In the genomic region with DNA sequence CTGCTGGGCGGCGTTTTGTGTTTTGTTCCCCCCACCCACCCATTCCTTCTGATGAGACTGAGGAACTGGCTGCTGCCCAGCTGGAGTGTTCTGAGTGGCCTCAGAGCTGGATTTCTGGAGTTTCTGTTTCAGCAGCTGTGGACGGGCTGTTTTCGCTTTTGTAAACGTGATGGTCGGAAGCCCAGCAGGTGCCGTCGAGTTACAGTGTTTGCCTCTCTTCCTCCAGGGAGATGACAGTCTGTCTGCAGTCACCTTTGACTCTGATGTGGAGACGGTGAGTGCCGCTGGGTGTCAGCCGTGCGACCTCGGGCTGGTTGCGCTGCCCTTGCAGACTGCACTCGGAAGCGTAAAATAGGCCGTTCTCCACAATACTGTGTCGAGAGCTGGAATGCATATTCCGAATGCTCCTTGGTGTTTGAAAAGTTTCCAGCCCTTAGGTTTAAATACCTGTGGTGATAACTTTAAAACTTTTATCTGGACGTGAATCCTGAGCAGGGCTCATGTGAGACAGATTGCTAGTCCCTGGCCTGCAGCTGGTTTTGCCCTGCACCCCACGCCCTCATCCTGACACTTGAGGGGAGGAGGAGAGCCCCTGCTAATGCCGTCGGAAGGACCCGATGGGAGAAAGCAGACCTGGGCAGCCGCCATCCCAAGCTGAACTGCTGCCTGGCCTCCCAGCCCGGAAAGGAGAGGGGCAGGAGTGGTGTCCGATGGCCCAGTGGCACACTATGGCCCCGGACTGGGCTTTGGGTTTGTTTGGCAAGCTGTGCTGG, we compare ENCODE assay signal across 2 cellular contexts.
TF ChIP-seq lines count a peak whose summit lies in the region.

No MANE protein-coding gene starts in this region.

TF ChIP-seq in A549, 52 proteins besides CTCF, POLR2A, EP300 and RAD21:
- no peak for TF ChIP-seq HDAC2 (IDR thresholded peaks at IDR 0.05)
- TF ChIP-seq POLR2AphosphoS2 (conservative IDR thresholded peaks at IDR 0.05; ENCODE audit: low read length) = no peak
- TF ChIP-seq ZSCAN20 (CRISPR knock-in tag; IDR thresholded peaks at IDR 0.05) = no peak
- TF ChIP-seq MYC (IDR thresholded peaks at IDR 0.05; ENCODE audit: borderline replicate concordance, low read length) = no peak
- no peak for TF ChIP-seq FOXS1 (CRISPR knock-in tag; IDR thresholded peaks at IDR 0.05)
- TF ChIP-seq CBX2 (IDR thresholded peaks at IDR 0.05; ENCODE audit: borderline replicate concordance, low read depth) = no peak
- TF ChIP-seq HOXB5 (CRISPR knock-in tag; IDR thresholded peaks at IDR 0.05) = no peak
- TF ChIP-seq FOSL2 (IDR thresholded peaks at IDR 0.05) = no peak
- TF ChIP-seq FOSL2 (CRISPR knock-in tag; IDR thresholded peaks at IDR 0.05) = no peak
- TF ChIP-seq ZC3H11A (IDR thresholded peaks at IDR 0.05) = no peak
- TF ChIP-seq NFE2L2 (conservative IDR thresholded peaks at IDR 0.05; ENCODE audit: low read length) = no peak
- no peak for TF ChIP-seq KDM5A (IDR thresholded peaks at IDR 0.05)
- TF ChIP-seq MAFK (IDR thresholded peaks at IDR 0.05; ENCODE audit: partially characterized antibody) = no peak
- no peak for TF ChIP-seq SMC3 (IDR thresholded peaks at IDR 0.05)
- TF ChIP-seq JUNB (IDR thresholded peaks at IDR 0.05) = no peak
- no peak for TF ChIP-seq TP53 (CRISPR knock-in tag; IDR thresholded peaks at IDR 0.05)
- no peak for TF ChIP-seq NPAS2 (CRISPR knock-in tag; IDR thresholded peaks at IDR 0.05; ENCODE audit: borderline replicate concordance)
- no peak for TF ChIP-seq CHD4 (IDR thresholded peaks at IDR 0.05; ENCODE audit: borderline replicate concordance)
- no peak for TF ChIP-seq CEBPB (IDR thresholded peaks at IDR 0.05)
- no peak for TF ChIP-seq HES2 (IDR thresholded peaks at IDR 0.05)
- TF ChIP-seq MAX (IDR thresholded peaks at IDR 0.05) = no peak

TF ChIP-seq in H1, 55 proteins besides CTCF, POLR2A, EP300 and RAD21:
- TF ChIP-seq RFX5 (IDR thresholded peaks at IDR 0.05; ENCODE audit: borderline replicate concordance, low read depth, low read length) = no peak
- TF ChIP-seq SP4 (IDR thresholded peaks at IDR 0.05; ENCODE audit: low read length) = no peak
- no peak for TF ChIP-seq SRF (IDR thresholded peaks at IDR 0.05; ENCODE audit: low read depth, low read length)
- no peak for TF ChIP-seq SIN3A (conservative IDR thresholded peaks at IDR 0.05 in 1 of 2, IDR thresholded peaks at IDR 0.05 in 1 of 2; ENCODE audit: low read depth in 1 of 2, low read length in 2 of 2)
- no peak for TF ChIP-seq EZH2 (IDR thresholded peaks at IDR 0.05; ENCODE audit: low read depth, low read length, severe bottlenecking)
- no peak for TF ChIP-seq RBBP5 (IDR thresholded peaks at IDR 0.05; ENCODE audit: borderline replicate concordance, low read depth, low read length)
- no peak for TF ChIP-seq SP2 (IDR thresholded peaks at IDR 0.05; ENCODE audit: low read length)
- no peak for TF ChIP-seq SIRT6 (IDR thresholded peaks at IDR 0.05; ENCODE audit: low read length)
- no peak for TF ChIP-seq TAF1 (IDR thresholded peaks at IDR 0.05; ENCODE audit: low read depth, low read length)
- TF ChIP-seq KDM1A (IDR thresholded peaks at IDR 0.05; ENCODE audit: borderline replicate concordance, low read length) = no peak
- no peak for TF ChIP-seq SUZ12 (IDR thresholded peaks at IDR 0.05; ENCODE audit: low read length)
- no peak for TF ChIP-seq TBP (IDR thresholded peaks at IDR 0.05; ENCODE audit: low read depth, low read length)
TF ChIP-seq in H1: peak in this region for 0.
